Comparison of ENCODE assay signal across 19 cellular contexts in genomic region chr2:15159206-15159605, GRCh38.
"Had no signal": no experiment of that assay in that cellular context is flagged by ENCODE, and none has a peak within 500 bp of the region (broad histone marks: within the 10 kb centered on the region; RNA-seq: fewer than 3 reads in every experiment).

No MANE protein-coding gene starts in this region.

- H3K4me3 Mint-ChIP-seq: immature natural killer cell; memory B cell; natural killer cell; stimulated activated memory B cell treated with anti-CD40 and anti-IgM and Interleukin-4, amounts not matched to agents 10 μg/mL and 1 μg/mL and 100 μg/mL, for 72 hours; type B pancreatic cell had no signal

- H3K36me3 ChIP-seq: esophagus squamous epithelium, lower lobe of right lung, sigmoid colon, tibial artery had no signal

- H3K9me3 Mint-ChIP-seq: immature natural killer cell; memory B cell; natural killer cell; neural crest cell; stimulated activated memory B cell treated with anti-CD40 and anti-IgM and Interleukin-4, amounts not matched to agents 10 μg/mL and 1 μg/mL and 100 μg/mL, for 72 hours; type B pancreatic cell had no signal

- H3K4me3 ChIP-seq: coronary artery, esophagus squamous epithelium, lower lobe of right lung, psoas muscle, sigmoid colon, testis, tibial artery had no signal

- H3K4me1 ChIP-seq: lower lobe of right lung, psoas muscle, tibial artery had no signal

- H3K27ac Mint-ChIP-seq: immature natural killer cell; memory B cell; natural killer cell; stimulated activated memory B cell treated with anti-CD40 and anti-IgM and Interleukin-4, amounts not matched to agents 10 μg/mL and 1 μg/mL and 100 μg/mL, for 72 hours; type B pancreatic cell had no signal

- H3K27me3 Mint-ChIP-seq: memory B cell; stimulated activated memory B cell treated with anti-CD40 and anti-IgM and Interleukin-4, amounts not matched to agents 10 μg/mL and 1 μg/mL and 100 μg/mL, for 72 hours had no signal

- H3K4me1 Mint-ChIP-seq: immature natural killer cell; natural killer cell; stimulated activated memory B cell treated with anti-CD40 and anti-IgM and Interleukin-4, amounts not matched to agents 10 μg/mL and 1 μg/mL and 100 μg/mL, for 72 hours had no signal

- H3K27ac ChIP-seq: coronary artery, esophagus squamous epithelium, psoas muscle, sigmoid colon, testis, tibial artery had no signal

- ATAC-seq: left ventricle myocardium superior; lower lobe of right lung; natural killer cell; psoas muscle; right cardiac atrium; stimulated activated memory B cell treated with anti-CD40 and anti-IgM and Interleukin-4, amounts not matched to agents 10 μg/mL and 1 μg/mL and 100 μg/mL, for 72 hours; stimulated activated naive CD8-positive, alpha-beta T cell treated with anti-CD3 and anti-CD28 coated beads, Interleukin-15, Interleukin-2, amounts not matched to agents 100 U/mL and 50 U/mL, for 24 hours had no signal

- H3K9me3 ChIP-seq: esophagus squamous epithelium, lower lobe of right lung, psoas muscle, sigmoid colon, testis, tibial artery had no signal

- H3K27me3 ChIP-seq: esophagus squamous epithelium, sigmoid colon, testis, tibial artery had no signal

- DNase-seq: effector memory CD4-positive, alpha-beta T cell; esophagus squamous epithelium; immature natural killer cell; islet precursor cell; left ventricle myocardium superior; lower lobe of right lung; natural killer cell; psoas muscle; right cardiac atrium; sigmoid colon; stimulated activated CD4-positive, alpha-beta T cell treated with anti-CD3 and anti-CD28 coated beads, Interleukin-4, amount 100 ng/mL, for 4 hours; stimulated activated naive CD8-positive, alpha-beta T cell treated with anti-CD3 and anti-CD28 coated beads, Interleukin-15, Interleukin-2, amounts not matched to agents 100 U/mL and 50 U/mL, for 24 hours; tibial artery had no signal

- H3K36me3 Mint-ChIP-seq: immature natural killer cell; memory B cell; natural killer cell; stimulated activated memory B cell treated with anti-CD40 and anti-IgM and Interleukin-4, amounts not matched to agents 10 μg/mL and 1 μg/mL and 100 μg/mL, for 72 hours; type B pancreatic cell had no signal
